1 cellular context compared by ENCODE assay signal in the genomic region with DNA sequence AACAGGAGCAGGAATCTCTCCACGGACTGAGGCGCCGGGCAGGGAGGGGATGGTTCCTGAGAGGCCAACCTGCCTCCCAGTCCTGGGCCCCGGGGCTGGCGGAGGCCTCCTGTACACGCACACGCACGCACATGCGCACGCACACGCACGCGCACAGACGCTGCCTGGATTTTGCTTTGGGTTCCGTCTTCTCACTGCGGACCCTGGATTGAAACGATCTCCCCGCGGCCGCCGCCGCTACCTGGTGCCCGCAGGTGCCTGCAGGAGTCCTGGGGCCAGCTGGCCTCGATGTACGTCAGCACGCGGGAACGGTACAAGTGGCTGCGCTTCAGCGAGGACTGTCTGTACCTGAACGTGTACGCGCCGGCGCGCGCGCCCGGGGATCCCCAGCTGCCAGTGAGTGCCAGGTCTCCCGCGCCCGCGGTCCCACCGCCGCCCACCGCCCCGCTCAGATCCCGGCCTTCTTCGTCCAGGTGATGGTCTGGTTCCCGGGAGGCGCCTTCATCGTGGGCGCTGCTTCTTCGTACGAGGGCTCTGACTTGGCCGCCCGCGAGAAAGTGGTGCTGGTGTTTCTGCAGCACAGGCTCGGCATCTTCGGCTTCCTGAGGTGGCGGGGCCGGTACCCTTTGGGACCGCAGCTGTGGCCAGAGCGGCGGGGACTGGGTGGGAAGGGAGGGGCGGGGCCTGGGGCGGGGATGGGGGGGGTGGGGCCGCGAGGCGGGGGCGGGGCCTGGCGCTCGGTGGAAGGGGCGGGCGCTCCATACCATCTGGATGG.
TF ChIP-seq lines count a peak whose summit lies in the region.

No MANE protein-coding gene starts in this region.

TF ChIP-seq in WTC11, 78 proteins besides CTCF, POLR2A, EP300 and RAD21 (continued from another document):
- TF ChIP-seq, protein P1, sequence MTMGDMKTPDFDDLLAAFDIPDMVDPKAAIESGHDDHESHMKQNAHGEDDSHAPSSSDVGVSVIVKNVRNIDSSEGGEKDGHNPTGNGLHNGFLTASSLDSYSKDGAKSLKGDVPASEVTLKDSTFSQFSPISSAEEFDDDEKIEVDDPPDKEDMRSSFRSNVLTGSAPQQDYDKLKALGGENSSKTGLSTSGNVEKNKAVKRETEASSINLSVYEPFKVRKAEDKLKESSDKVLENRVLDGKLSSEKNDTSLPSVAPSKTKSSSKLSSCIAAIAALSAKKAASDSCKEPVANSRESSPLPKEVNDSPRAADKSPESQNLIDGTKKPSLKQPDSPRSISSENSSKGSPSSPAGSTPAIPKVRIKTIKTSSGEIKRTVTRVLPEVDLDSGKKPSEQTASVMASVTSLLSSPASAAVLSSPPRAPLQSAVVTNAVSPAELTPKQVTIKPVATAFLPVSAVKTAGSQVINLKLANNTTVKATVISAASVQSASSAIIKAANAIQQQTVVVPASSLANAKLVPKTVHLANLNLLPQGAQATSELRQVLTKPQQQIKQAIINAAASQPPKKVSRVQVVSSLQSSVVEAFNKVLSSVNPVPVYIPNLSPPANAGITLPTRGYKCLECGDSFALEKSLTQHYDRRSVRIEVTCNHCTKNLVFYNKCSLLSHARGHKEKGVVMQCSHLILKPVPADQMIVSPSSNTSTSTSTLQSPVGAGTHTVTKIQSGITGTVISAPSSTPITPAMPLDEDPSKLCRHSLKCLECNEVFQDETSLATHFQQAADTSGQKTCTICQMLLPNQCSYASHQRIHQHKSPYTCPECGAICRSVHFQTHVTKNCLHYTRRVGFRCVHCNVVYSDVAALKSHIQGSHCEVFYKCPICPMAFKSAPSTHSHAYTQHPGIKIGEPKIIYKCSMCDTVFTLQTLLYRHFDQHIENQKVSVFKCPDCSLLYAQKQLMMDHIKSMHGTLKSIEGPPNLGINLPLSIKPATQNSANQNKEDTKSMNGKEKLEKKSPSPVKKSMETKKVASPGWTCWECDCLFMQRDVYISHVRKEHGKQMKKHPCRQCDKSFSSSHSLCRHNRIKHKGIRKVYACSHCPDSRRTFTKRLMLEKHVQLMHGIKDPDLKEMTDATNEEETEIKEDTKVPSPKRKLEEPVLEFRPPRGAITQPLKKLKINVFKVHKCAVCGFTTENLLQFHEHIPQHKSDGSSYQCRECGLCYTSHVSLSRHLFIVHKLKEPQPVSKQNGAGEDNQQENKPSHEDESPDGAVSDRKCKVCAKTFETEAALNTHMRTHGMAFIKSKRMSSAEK (CRISPR knock-in tag; IDR thresholded peaks at IDR 0.05; ENCODE audit: borderline replicate concordance), result no peak
- TF ChIP-seq, protein P2, sequence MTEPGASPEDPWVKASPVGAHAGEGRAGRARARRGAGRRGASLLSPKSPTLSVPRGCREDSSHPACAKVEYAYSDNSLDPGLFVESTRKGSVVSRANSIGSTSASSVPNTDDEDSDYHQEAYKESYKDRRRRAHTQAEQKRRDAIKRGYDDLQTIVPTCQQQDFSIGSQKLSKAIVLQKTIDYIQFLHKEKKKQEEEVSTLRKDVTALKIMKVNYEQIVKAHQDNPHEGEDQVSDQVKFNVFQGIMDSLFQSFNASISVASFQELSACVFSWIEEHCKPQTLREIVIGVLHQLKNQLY (CRISPR knock-in tag; IDR thresholded peaks at IDR 0.05), result 0 out of 2 replicates have a peak, but pooled peaks have one; percentile 59
- TF ChIP-seq ZNF138 (CRISPR knock-in tag; conservative IDR thresholded peaks at IDR 0.05) (peak; percentile 18; the same call in 1 of the 2 replicates), ZNF423 (CRISPR knock-in tag; IDR thresholded peaks at IDR 0.05) (no peak), RELA (CRISPR knock-in tag; IDR thresholded peaks at IDR 0.05; ENCODE audit: borderline replicate concordance) (peak; percentile 87; the same call in 1 of the 2 replicates), MYBL2 (CRISPR knock-in tag; IDR thresholded peaks at IDR 0.05) (0 out of 2 replicates have a peak, but pooled peaks have one; percentile 24), TEAD4 (CRISPR knock-in tag; IDR thresholded peaks at IDR 0.05) (0 out of 2 replicates have a peak, but pooled peaks have one; percentile 27), ZBTB21 (CRISPR knock-in tag; IDR thresholded peaks at IDR 0.05; ENCODE audit: borderline replicate concordance) (0 out of 2 replicates have a peak, but pooled peaks have one; percentile 31), MXD4 (CRISPR knock-in tag; IDR thresholded peaks at IDR 0.05; ENCODE audit: borderline replicate concordance) (no peak)
- TF ChIP-seq, protein P3, sequence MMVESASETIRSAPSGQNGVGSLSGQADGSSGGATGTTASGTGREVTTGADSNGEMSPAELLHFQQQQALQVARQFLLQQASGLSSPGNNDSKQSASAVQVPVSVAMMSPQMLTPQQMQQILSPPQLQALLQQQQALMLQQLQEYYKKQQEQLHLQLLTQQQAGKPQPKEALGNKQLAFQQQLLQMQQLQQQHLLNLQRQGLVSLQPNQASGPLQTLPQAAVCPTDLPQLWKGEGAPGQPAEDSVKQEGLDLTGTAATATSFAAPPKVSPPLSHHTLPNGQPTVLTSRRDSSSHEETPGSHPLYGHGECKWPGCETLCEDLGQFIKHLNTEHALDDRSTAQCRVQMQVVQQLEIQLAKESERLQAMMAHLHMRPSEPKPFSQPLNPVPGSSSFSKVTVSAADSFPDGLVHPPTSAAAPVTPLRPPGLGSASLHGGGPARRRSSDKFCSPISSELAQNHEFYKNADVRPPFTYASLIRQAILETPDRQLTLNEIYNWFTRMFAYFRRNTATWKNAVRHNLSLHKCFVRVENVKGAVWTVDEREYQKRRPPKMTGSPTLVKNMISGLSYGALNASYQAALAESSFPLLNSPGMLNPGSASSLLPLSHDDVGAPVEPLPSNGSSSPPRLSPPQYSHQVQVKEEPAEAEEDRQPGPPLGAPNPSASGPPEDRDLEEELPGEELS (CRISPR knock-in tag; IDR thresholded peaks at IDR 0.05), result 0 out of 2 replicates have a peak, but pooled peaks have one; percentile 39
- TF ChIP-seq, protein P4, sequence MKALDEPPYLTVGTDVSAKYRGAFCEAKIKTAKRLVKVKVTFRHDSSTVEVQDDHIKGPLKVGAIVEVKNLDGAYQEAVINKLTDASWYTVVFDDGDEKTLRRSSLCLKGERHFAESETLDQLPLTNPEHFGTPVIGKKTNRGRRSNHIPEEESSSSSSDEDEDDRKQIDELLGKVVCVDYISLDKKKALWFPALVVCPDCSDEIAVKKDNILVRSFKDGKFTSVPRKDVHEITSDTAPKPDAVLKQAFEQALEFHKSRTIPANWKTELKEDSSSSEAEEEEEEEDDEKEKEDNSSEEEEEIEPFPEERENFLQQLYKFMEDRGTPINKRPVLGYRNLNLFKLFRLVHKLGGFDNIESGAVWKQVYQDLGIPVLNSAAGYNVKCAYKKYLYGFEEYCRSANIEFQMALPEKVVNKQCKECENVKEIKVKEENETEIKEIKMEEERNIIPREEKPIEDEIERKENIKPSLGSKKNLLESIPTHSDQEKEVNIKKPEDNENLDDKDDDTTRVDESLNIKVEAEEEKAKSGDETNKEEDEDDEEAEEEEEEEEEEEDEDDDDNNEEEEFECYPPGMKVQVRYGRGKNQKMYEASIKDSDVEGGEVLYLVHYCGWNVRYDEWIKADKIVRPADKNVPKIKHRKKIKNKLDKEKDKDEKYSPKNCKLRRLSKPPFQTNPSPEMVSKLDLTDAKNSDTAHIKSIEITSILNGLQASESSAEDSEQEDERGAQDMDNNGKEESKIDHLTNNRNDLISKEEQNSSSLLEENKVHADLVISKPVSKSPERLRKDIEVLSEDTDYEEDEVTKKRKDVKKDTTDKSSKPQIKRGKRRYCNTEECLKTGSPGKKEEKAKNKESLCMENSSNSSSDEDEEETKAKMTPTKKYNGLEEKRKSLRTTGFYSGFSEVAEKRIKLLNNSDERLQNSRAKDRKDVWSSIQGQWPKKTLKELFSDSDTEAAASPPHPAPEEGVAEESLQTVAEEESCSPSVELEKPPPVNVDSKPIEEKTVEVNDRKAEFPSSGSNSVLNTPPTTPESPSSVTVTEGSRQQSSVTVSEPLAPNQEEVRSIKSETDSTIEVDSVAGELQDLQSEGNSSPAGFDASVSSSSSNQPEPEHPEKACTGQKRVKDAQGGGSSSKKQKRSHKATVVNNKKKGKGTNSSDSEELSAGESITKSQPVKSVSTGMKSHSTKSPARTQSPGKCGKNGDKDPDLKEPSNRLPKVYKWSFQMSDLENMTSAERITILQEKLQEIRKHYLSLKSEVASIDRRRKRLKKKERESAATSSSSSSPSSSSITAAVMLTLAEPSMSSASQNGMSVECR (CRISPR knock-in tag; IDR thresholded peaks at IDR 0.05; ENCODE audit: borderline replicate concordance), result 0 out of 2 replicates have a peak, but pooled peaks have one; percentile 60
- TF ChIP-seq, protein P5, sequence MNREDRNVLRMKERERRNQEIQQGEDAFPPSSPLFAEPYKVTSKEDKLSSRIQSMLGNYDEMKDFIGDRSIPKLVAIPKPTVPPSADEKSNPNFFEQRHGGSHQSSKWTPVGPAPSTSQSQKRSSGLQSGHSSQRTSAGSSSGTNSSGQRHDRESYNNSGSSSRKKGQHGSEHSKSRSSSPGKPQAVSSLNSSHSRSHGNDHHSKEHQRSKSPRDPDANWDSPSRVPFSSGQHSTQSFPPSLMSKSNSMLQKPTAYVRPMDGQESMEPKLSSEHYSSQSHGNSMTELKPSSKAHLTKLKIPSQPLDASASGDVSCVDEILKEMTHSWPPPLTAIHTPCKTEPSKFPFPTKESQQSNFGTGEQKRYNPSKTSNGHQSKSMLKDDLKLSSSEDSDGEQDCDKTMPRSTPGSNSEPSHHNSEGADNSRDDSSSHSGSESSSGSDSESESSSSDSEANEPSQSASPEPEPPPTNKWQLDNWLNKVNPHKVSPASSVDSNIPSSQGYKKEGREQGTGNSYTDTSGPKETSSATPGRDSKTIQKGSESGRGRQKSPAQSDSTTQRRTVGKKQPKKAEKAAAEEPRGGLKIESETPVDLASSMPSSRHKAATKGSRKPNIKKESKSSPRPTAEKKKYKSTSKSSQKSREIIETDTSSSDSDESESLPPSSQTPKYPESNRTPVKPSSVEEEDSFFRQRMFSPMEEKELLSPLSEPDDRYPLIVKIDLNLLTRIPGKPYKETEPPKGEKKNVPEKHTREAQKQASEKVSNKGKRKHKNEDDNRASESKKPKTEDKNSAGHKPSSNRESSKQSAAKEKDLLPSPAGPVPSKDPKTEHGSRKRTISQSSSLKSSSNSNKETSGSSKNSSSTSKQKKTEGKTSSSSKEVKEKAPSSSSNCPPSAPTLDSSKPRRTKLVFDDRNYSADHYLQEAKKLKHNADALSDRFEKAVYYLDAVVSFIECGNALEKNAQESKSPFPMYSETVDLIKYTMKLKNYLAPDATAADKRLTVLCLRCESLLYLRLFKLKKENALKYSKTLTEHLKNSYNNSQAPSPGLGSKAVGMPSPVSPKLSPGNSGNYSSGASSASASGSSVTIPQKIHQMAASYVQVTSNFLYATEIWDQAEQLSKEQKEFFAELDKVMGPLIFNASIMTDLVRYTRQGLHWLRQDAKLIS (CRISPR knock-in tag; IDR thresholded peaks at IDR 0.05; ENCODE audit: borderline replicate concordance), result no peak
- TF ChIP-seq, protein P6, sequence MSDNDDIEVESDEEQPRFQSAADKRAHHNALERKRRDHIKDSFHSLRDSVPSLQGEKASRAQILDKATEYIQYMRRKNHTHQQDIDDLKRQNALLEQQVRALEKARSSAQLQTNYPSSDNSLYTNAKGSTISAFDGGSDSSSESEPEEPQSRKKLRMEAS (CRISPR knock-in tag; IDR thresholded peaks at IDR 0.05), result peak; percentile 93
- TF ChIP-seq, protein P7, sequence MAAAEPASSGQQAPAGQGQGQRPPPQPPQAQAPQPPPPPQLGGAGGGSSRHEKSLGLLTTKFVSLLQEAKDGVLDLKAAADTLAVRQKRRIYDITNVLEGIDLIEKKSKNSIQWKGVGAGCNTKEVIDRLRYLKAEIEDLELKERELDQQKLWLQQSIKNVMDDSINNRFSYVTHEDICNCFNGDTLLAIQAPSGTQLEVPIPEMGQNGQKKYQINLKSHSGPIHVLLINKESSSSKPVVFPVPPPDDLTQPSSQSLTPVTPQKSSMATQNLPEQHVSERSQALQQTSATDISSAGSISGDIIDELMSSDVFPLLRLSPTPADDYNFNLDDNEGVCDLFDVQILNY (CRISPR knock-in tag; IDR thresholded peaks at IDR 0.05), result no peak; the same call in 1 of the 2 replicates
